In the genomic region with DNA sequence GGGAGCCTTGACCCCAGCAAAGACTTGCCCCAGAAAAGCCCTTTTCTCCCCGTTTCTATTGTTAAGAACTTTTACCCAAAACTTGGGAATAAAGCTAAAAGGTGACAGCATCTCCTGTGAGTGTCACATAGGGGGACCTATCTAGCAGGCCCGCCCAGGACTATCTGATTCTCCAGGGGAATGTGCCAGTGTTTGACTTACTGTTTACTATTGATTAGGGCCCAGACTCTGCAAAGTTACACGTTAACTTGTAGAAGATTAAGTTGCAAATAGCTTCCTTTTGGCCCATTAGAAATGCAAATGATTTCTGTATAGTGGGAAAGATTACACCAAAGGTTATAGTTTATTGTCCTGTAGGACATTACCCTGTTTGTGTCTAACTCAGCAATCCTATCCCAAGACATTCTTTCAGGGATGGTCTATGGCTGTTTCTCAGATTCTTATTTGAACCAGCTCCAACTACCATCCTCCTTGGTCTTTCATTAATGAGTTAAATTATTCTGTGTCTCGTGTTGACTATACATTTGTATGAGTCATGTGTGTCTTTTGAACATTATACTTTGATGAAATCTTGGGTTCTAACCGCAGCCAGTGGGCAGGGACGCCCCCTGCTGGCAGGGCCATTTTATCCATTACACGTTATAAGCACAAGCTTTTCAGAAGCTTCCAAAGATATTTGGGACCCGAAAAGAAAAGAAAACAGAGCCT, we compare ENCODE assay signal across 8 cellular contexts.
DNase-seq lines count a peak whose midpoint lies in the region; ATAC-seq and TF ChIP-seq lines count a peak whose summit lies in the region.

No MANE protein-coding gene starts in this region.

- ATAC-seq in T-helper 17 cell: peak; percentile 55
- peak; percentile 80 to 96 (median 86) for ATAC-seq in right lobe of liver

- H3K36me3 Mint-ChIP-seq in T-helper 17 cell (ENCODE audit: low read depth): peaks cover 2% of the 10 kb centered on the region

- H3K4me3 Mint-ChIP-seq in T-helper 17 cell: no peak overlapping the region

- peaks cover 3% of the 10 kb centered on the region for H3K4me1 Mint-ChIP-seq in T-helper 17 cell

- DNase-seq in Ammon's horn (ENCODE audit: low spot score) (peak; percentile 42), HT-29 (ENCODE audit: low spot score) (peak; percentile 49), T-helper 17 cell (peak in 2 of 3 donors; percentile 26 to 31), astrocyte of the hippocampus (ENCODE audit: low read depth, low spot score) (peak; percentile 48), right lobe of liver (peak in 2 of 3 donors; percentile 53 to 60), middle frontal gyrus (ENCODE audit: extremely low spot score, low spot score) (no peak), NCI-H1436 (lab: John Stamatoyannopoulos, UW) (no peak)
- DNase-seq in stimulated activated CD8-positive, alpha-beta memory T cell treated with anti-CD3 and anti-CD28 coated beads, Interleukin-4, amount 100 ng/mL, for 48 hours: peak; percentile 86

- TF ChIP-seq POLR2A in right lobe of liver (IDR thresholded peaks at IDR 0.05): no peak

- no peak overlapping the region for H3K27ac ChIP-seq in right lobe of liver

- H3K27me3 ChIP-seq in right lobe of liver: no peaks in the 10 kb centered on the region

- no peak overlapping the region for H3K27ac Mint-ChIP-seq in T-helper 17 cell

- peaks cover 0 to 10% (median 2%) of the 10 kb centered on the region in 4 donors for H3K4me1 ChIP-seq in right lobe of liver

- intact Hi-C loops in right lobe of liver (cut with DNase I): loop anchor here in 1 of 2 donors (10.0 kb wide), 1 partner anchor 174 kb away; no protein-coding TSS in a partner anchor

- peaks cover 6% of the 10 kb centered on the region for H3K27me3 Mint-ChIP-seq in T-helper 17 cell

- peak; percentile 62 to 85 (median 76) for TF ChIP-seq CTCF in right lobe of liver (IDR thresholded peaks at IDR 0.05)

- H3K4me3 ChIP-seq in right lobe of liver: no peak overlapping the region

- 8% methylated on average over 8 of the region's 8 CpGs for WGBS in right lobe of liver (ENCODE audit: insufficient coverage, low coverage, low lambda C conversion rate, missing lambda C conversion rate)

- no peaks in the 10 kb centered on the region for H3K36me3 ChIP-seq in right lobe of liver

- H3K9me3 ChIP-seq in T-helper 17 cell (ENCODE audit: control insufficient read depth, low read length, poor library complexity, severe bottlenecking) (no peaks in the 10 kb centered on the region), right lobe of liver (no peaks in the 10 kb centered on the region)

Comparison
In these comparisons a context has a peak if more than half of its experiments do, and no peak if none do; other contexts are left out.
1. DNase-seq: peak in Ammon's horn (single experiment), HT-29 (single experiment), T-helper 17 cell (2 of 3), astrocyte of the hippocampus (single experiment), right lobe of liver (2 of 3) and stimulated activated CD8-positive, alpha-beta memory T cell treated with anti-CD3 and anti-CD28 coated beads, Interleukin-4, amount 100 ng/mL, for 48 hours (single experiment); none in middle frontal gyrus (single experiment) and NCI-H1436 (single experiment).